10 cellular contexts compared by ENCODE assay signal in genomic region chr1:42960693-42961559, GRCh38. TPM values are rescaled to one million over a fixed set of nuclear protein-coding genes. Genes with fewer than 3 reads are reported as not detected.
A peak's percentile ranks its signal among the peaks of the same experiment; 100 is the strongest.
DNase-seq lines count a peak whose midpoint lies in the region; ATAC-seq, FAIRE-seq and TF ChIP-seq lines count a peak whose summit lies in the region.
"Had no signal": no experiment of that assay in that cellular context is flagged by ENCODE, and none has a peak within 500 bp of the region (broad histone marks: within the 10 kb centered on the region; RNA-seq: fewer than 3 reads in every experiment).

No MANE protein-coding gene starts in this region.

- peak overlapping the region; percentile 94 for H3K4me2 ChIP-seq in K562 (ENCODE audit: insufficient read depth, low read length)

- 67% methylated on average over 9 of the region's 10 CpGs for WGBS in K562 (ENCODE audit: insufficient coverage, low coverage, missing lambda C conversion rate)

- H3K4me1 ChIP-seq in K562 (replicated peaks in 1 of 2; ENCODE audit: control insufficient read depth in 2 of 2, insufficient read depth in 2 of 2, low read length in 2 of 2) (peaks cover 60 to 63% of the 10 kb centered on the region in 2 experiments), muscle layer of colon (ENCODE audit: insufficient read depth, low read length) (peaks cover 27% of the 10 kb centered on the region)

- TF ChIP-seq RAD21 in K562 (CRISPR knock-in tag; conservative IDR thresholded peaks at IDR 0.05 in 1 of 2, IDR thresholded peaks at IDR 0.05 in 1 of 2), result no peak

- ATAC-seq in K562 (no peak), HG02571 (IDR thresholded peaks at IDR 0.05; ENCODE audit: unreplicated experiment) (no peak)

- no peak for TF ChIP-seq EP300 in K562 (IDR thresholded peaks at IDR 0.05; ENCODE audit: low read length)

- peaks cover 47% of the 10 kb centered on the region for H3K79me2 ChIP-seq in K562 (ENCODE audit: control insufficient read depth, insufficient read depth, low read length)

- BruUV-seq in K562 (replicated peaks; lab: Mats Ljungman, UMichigan), result no TSS peak

- TF ChIP-seq POLR2A in K562 (conservative IDR thresholded peaks at IDR 0.05), result no peak

- no peak overlapping the region for H2AFZ ChIP-seq in K562 (ENCODE audit: low read depth, low read length)

- TF ChIP-seq CTCF in AG04450 (IDR thresholded peaks at IDR 0.05; ENCODE audit: low read depth, low read length) (no peak), K562 (IDR thresholded peaks at IDR 0.05 in 2 of 3, conservative IDR thresholded peaks at IDR 0.05 in 1 of 3; ENCODE audit: insufficient read depth in 2 of 3, low read depth in 1 of 3, low read length in 3 of 3) (no peak)

- FAIRE-seq in K562 (lab: Jason Lieb, UNC), result peak; percentile 44

- peaks cover under 1% of the 10 kb centered on the region for H3K9me1 ChIP-seq in K562 (ENCODE audit: control insufficient read depth, insufficient read depth, low read length)

- peaks cover 17% of the 10 kb centered on the region for H4K20me1 ChIP-seq in K562 (replicated peaks; ENCODE audit: control insufficient read depth, insufficient read depth, low read length)

- peaks cover 10% of the 10 kb centered on the region for H3K36me3 ChIP-seq in K562 (ENCODE audit: control insufficient read depth, insufficient read depth, low read length)
- H3K36me3 ChIP-seq in muscle layer of colon (ENCODE audit: insufficient read depth, low read length), result no peaks in the 10 kb centered on the region

- H3K9me3 ChIP-seq in AG04450 (ENCODE audit: control insufficient read depth, insufficient read depth, low read length) (peaks cover 4% of the 10 kb centered on the region; the same call in 1 of the 2 replicates), K562 (replicated peaks; ENCODE audit: control insufficient read depth, insufficient read depth, low read depth, low read length) (0 out of 2 replicates have a peak, but pooled peaks cover 2% of the 10 kb centered on the region), muscle layer of colon (ENCODE audit: low read length) (no peaks in the 10 kb centered on the region)

- POLR2A ChIA-PET in AG04450 (lab: Yijun Ruan, JAX) (interaction anchor here (1.6 to 3.1 kb wide), 2 partner anchors 11 to 100 kb away, joined by 4 to 20 read pairs; no protein-coding TSS in a partner anchor), K562 (lab: Yijun Ruan, JAX) (interaction anchor here (0.9 to 4.6 kb wide), 8 partner anchors 9 to 1667 kb away, joined by 3 to 48 read pairs (median 4); no protein-coding TSS in a partner anchor)

- no peak for DNase-seq in AG04450 (ENCODE audit: low read depth, low spot score)
- peak; percentile 58 for DNase-seq in HT-29 (ENCODE audit: low spot score)
- DNase-seq in K562 (ENCODE audit: extremely low read depth in 1 of 4, low spot score in 3 of 4), result peak in 1 of 4 experiments; percentile 54
- DNase-seq in mucosa of gallbladder (ENCODE audit: low spot score), result no peak
- no peak for DNase-seq in SW 1271 (lab: John Stamatoyannopoulos, UW)
- DNase-seq in NCI-H82 (lab: John Stamatoyannopoulos, UW), result no peak
- DNase-seq: activated CD8-positive, alpha-beta memory T cell treated with anti-CD3 and anti-CD28 coated beads, Interleukin-2, amount 50 U/mL, for 4 hours; COR-L47 had no signal

- CTCF ChIA-PET in AG04450 (lab: Charles Lee), result interaction anchor here (3.5 kb wide), 1 partner anchor 112 kb away, joined by 16 read pairs; no protein-coding TSS in a partner anchor
- CTCF ChIA-PET in K562 (lab: Yijun Ruan, JAX; ENCODE audit: low intra/inter-chr PET ratio), result no interaction called here

- in situ Hi-C loops in K562 (cut with MboI), result no loop called here

- peak overlapping the region; percentile 49 to 79; a peak in 3 of 4 replicates for H3K9ac ChIP-seq in K562 (ENCODE audit: insufficient read depth in 1 of 2, low read depth in 2 of 2, low read length in 2 of 2)
- H3K9ac ChIP-seq in muscle layer of colon (ENCODE audit: low read length), result no peak overlapping the region

- H3K27me3 ChIP-seq in AG04450 (ENCODE audit: control insufficient read depth, insufficient read depth, low read length), result no peaks in the 10 kb centered on the region
- no peaks in the 10 kb centered on the region for H3K27me3 ChIP-seq in K562 (ENCODE audit: control insufficient read depth in 2 of 2, insufficient read depth in 2 of 2, low read length in 2 of 2)
- no peaks in the 10 kb centered on the region for H3K27me3 ChIP-seq in muscle layer of colon (ENCODE audit: control insufficient read depth in 1 of 2, insufficient read depth in 2 of 2, low read length in 2 of 2)

- no peak overlapping the region for H3K4me3 ChIP-seq in AG04450 (ENCODE audit: low read depth, low read length)
- H3K4me3 ChIP-seq in K562, result no peak overlapping the region
- H3K4me3 ChIP-seq in muscle layer of colon (ENCODE audit: low read depth in 1 of 2, low read length in 2 of 2), result no peak overlapping the region

- intact Hi-C loops in K562 (cut with micrococcal nuclease), result loop anchor here (5.0 kb wide), 1 partner anchor 139 kb away; no protein-coding TSS in a partner anchor

- H3K27ac ChIP-seq in AG04450 (ENCODE audit: low read depth, low read length), result peak overlapping the region; percentile 85
- H3K27ac ChIP-seq in K562 (ENCODE audit: extremely low read depth, low read depth, low read length), result no peak overlapping the region; the same call in 2 of the 3 replicates
- H3K27ac ChIP-seq in muscle layer of colon (ENCODE audit: low read depth, low read length), result peak overlapping the region; percentile 66

TF ChIP-seq in K562, 482 proteins besides CTCF, POLR2A, EP300 and RAD21 (continues in another document):
- TF ChIP-seq ZFP30 (CRISPR knock-in tag; IDR thresholded peaks at IDR 0.05; ENCODE audit: borderline replicate concordance) (peak; percentile 19; the same call in 1 of the 2 replicates), HDGF (IDR thresholded peaks at IDR 0.05) (peak; percentile 70)

RNA-seq across cellular contexts. Expression of gene SLC2A1, which starts 2.3 kb away (rescaled TPM):
- 114 and 140 TPM in 2 replicates for polyA plus RNA-seq in AG04450 (2011; rRNA removed)
- 125 and 154 TPM in 2 replicates for polyA minus RNA-seq in AG04450 (2011; rRNA and poly(A)+ RNA removed)
- total RNA-seq in HT-29 (2014; rRNA removed; shearing (Covaris generic)), result 916 and 965 TPM in 2 replicates
- total RNA-seq in K562 (2011; cell fraction: chromatin; rRNA removed; ENCODE audit: low replicate concordance), result 278 and 566 TPM in 2 replicates
- 420 and 508 TPM in 2 replicates for total RNA-seq in K562 (2011; cell fraction: nucleolus; rRNA removed)
- total RNA-seq in K562 (2011; cell fraction: nucleoplasm; rRNA removed), result 435 and 495 TPM in 2 replicates
- total RNA-seq in K562 (2014; rRNA removed), result 93.1 and 145 TPM in 2 replicates
- 39.4 and 42.8 TPM in 2 replicates for total RNA-seq in K562 (2014; rRNA removed; fragmentation: Illumina TruSeq; extraction: Trizol)
- total RNA-seq in K562 (2015; rRNA removed; fragmentation: Illumina TruSeq; extraction: Trizol), result 34.9 and 37.4 TPM in 2 replicates
- 141 and 153 TPM in 2 replicates for total RNA-seq in K562 (2021)
- 53.4 and 142 TPM in 2 replicates for polyA plus RNA-seq in K562 (2011; rRNA removed)
- 95.7 and 144 TPM in 2 replicates for polyA plus RNA-seq in K562 (2011; cell fraction: cytosol; rRNA removed)
- polyA plus RNA-seq in K562 (2011; cell fraction: nucleus; rRNA removed), result 174 and 230 TPM in 2 replicates
- 54.8 and 81.2 TPM in 2 replicates for polyA plus RNA-seq in K562 (2012)
- polyA plus RNA-seq in K562 (2014; fragmentation: Illumina TruSeq; extraction: Trizol), result 73.4 and 73.6 TPM in 2 replicates
- 10 to 100 TPM; 12.6 to 22.9 TPM for polyA plus RNA-seq in K562 (2014; fragmentation: Nextera tagmentation; extraction: Ambion mirVana)
- 48.0 and 52.8 TPM in 2 replicates for polyA plus RNA-seq in K562 (2014; rRNA removed)
- polyA minus RNA-seq in K562 (2011; rRNA and poly(A)+ RNA removed), result 56.6 and 73.8 TPM in 2 replicates
- polyA minus RNA-seq in K562 (2011; cell fraction: cytosol; rRNA and poly(A)+ RNA removed), result 98.1 and 111 TPM in 2 replicates
- 86.4 and 99.1 TPM in 2 replicates for polyA minus RNA-seq in K562 (2011; cell fraction: nucleus; rRNA and poly(A)+ RNA removed)
- total RNA-seq in mucosa of gallbladder, result 142 TPM
